ENCODE assay signal across 8 cellular contexts in the genomic region with DNA sequence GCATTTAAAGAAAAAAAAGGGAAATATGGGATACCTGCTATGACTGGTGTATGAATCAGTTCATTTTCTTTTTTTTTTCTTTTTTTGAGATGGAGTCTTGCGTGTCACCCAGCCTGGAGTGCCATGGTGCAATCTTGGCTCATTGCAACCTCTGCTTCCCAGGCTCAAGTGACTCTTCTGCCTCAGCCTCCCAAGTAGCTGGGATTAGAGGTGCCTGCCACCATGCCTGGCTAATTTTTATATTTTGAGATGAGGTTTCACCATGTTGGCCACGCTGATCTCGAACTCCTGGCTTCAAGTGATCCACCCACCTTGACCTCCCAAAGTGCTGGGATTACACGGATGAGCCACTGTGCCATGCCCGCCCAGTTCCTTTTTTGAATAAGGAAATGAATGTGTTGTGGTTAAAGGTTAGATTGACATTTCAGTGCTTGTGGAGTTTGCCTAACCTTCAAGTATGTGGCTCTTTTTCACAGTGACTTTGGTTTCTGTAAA. TPM values are rescaled to one million over a fixed set of nuclear protein-coding genes. Genes with fewer than 3 reads are reported as not detected.
DNase-seq lines count a peak whose midpoint lies in the region; ATAC-seq, FAIRE-seq and TF ChIP-seq lines count a peak whose summit lies in the region.

No MANE protein-coding gene starts in this region.

- TF ChIP-seq CTCF in neural cell (IDR thresholded peaks at IDR 0.05; ENCODE audit: poor library complexity, severe bottlenecking) = no peak

- no peak overlapping the region for H2AFZ ChIP-seq in neural cell (ENCODE audit: low read depth, low read length)

- TF ChIP-seq RAD21 in neural cell (conservative IDR thresholded peaks at IDR 0.05) = no peak

- H3K36me3 ChIP-seq in adipocyte (ENCODE audit: control insufficient read depth, insufficient read depth, low read length, severe bottlenecking) = peaks cover 90% of the 10 kb centered on the region
- peaks cover 14% of the 10 kb centered on the region for H3K36me3 ChIP-seq in neural cell (ENCODE audit: insufficient read depth, low read length)

- no peak overlapping the region for H3K4me2 ChIP-seq in neural cell (ENCODE audit: low read length)

- no peaks in the 10 kb centered on the region for H3K9me3 ChIP-seq in adipocyte (ENCODE audit: control insufficient read depth, low read length)
- no peaks in the 10 kb centered on the region for H3K9me3 ChIP-seq in neural cell (ENCODE audit: low read length)

- ATAC-seq in GM18870 (IDR thresholded peaks at IDR 0.05; ENCODE audit: unreplicated experiment) (no peak), GM19328 (IDR thresholded peaks at IDR 0.05; ENCODE audit: unreplicated experiment) (no peak)

- no peaks in the 10 kb centered on the region for H3K9me2 ChIP-seq in neural cell (ENCODE audit: insufficient read depth, low read length)

- H3K4me1 ChIP-seq in adipocyte (ENCODE audit: control insufficient read depth, insufficient read depth, low read length) = peaks cover 82% of the 10 kb centered on the region

- TF ChIP-seq EP300 in neural cell (conservative IDR thresholded peaks at IDR 0.05; ENCODE audit: poor library complexity, severe bottlenecking) = no peak

- DNase-seq in GM18507 (ENCODE audit: extremely low spot score, insufficient read length, low read depth) (peak; percentile 20), HT1080 (ENCODE audit: low read depth) (peak; percentile 68), adipocyte (ENCODE audit: low read depth) (peak; percentile 54), posterior cingulate gyrus (no peak), hippocampal formation (lab: John Stamatoyannopoulos, UW) (no peak)

- no peaks in the 10 kb centered on the region for H3F3A ChIP-seq in neural cell (ENCODE audit: insufficient read depth, low read length, poor library complexity, severe bottlenecking)

- intact Hi-C loops in posterior cingulate gyrus (cut with DNase I) = no loop called here

- H3K27ac ChIP-seq in neural cell (ENCODE audit: low read length) = no peak overlapping the region

- H3K79me2 ChIP-seq in neural cell (replicated peaks; ENCODE audit: insufficient read depth, low read length) = peaks cover 100% of the 10 kb centered on the region

- H4K20me1 ChIP-seq in neural cell (ENCODE audit: insufficient read depth) = peaks cover 76% of the 10 kb centered on the region

- peak; percentile 73 for FAIRE-seq in GM18507 (lab: Jason Lieb, UNC)

- peak overlapping the region; percentile 31 for H3K4me3 ChIP-seq in adipocyte (ENCODE audit: low read length)
- peak overlapping the region; percentile 6 for H3K4me3 ChIP-seq in neural cell (ENCODE audit: low read length)

- H3K9ac ChIP-seq in adipocyte (ENCODE audit: low read length) (no peak overlapping the region), neural cell (ENCODE audit: low read length) (no peak overlapping the region)

- no peaks in the 10 kb centered on the region for H3K27me3 ChIP-seq in adipocyte (replicated peaks; ENCODE audit: control insufficient read depth, insufficient read depth, low read length)
- H3K27me3 ChIP-seq in neural cell (ENCODE audit: insufficient read depth, low read depth, low read length) = no peaks in the 10 kb centered on the region

TF ChIP-seq in neural cell, 6 proteins besides CTCF, POLR2A, EP300 and RAD21:
- TF ChIP-seq MXI1 (conservative IDR thresholded peaks at IDR 0.05; ENCODE audit: poor library complexity, severe bottlenecking) (no peak), SMC3 (conservative IDR thresholded peaks at IDR 0.05; ENCODE audit: poor library complexity) (no peak), EZH2 (IDR thresholded peaks at IDR 0.05; ENCODE audit: borderline replicate concordance, insufficient read depth, low read length, poor library complexity, severe bottlenecking) (no peak), POLR2AphosphoS5 (IDR thresholded peaks at IDR 0.05) (no peak)

RNA-seq across cellular contexts. Expression of a gene that starts 7.7 kb away (rescaled TPM):
- 41.7 and 46.9 TPM in 2 replicates for total RNA-seq in HT1080 (2014; rRNA removed; shearing (Covaris generic))
- polyA plus RNA-seq in HT1080 (2015; cell fraction: cytosol; rRNA removed) = 36.1 and 41.1 TPM in 2 replicates
- 47.3 and 50.2 TPM in 2 replicates for polyA plus RNA-seq in HT1080 (2015; cell fraction: nucleus; rRNA removed)
- 55.2 and 60.7 TPM in 2 replicates for polyA plus RNA-seq in neural cell
- 171 and 183 TPM in 2 replicates for polyA minus RNA-seq in neural cell

Comparison
In these comparisons a context has a peak if more than half of its experiments do, and no peak if none do; other contexts are left out.
1. DNase-seq: peak in GM18507 (single experiment), HT1080 (single experiment) and adipocyte (single experiment); none in posterior cingulate gyrus (0 of 10) and hippocampal formation (0 of 2).